In the genomic region with DNA sequence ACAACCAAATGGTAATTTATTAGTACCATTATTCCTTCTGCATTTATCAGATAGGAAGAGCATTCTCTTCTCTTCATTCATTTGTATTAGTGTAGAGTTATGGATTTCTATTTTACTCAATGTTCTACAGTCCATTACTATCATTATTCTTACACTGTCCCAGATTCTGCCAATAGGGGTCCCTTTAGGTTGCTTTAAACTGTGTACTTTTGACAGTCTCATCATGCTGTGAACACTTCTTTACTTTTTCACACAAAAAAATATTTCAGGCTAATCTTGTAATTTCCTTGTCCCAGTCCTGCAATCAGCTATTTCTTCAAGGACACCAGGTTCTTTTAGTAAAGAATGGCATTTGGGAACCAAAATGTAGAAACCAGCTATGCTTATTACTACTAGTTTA, we compare ENCODE assay signal across 30 cellular contexts.
"Had no signal": no experiment of that assay in that cellular context is flagged by ENCODE, and none has a peak within 500 bp of the region (broad histone marks: within the 10 kb centered on the region; RNA-seq: fewer than 3 reads in every experiment).

No MANE protein-coding gene starts in this region.

- H3K9ac ChIP-seq: parathyroid adenoma had no signal

- H3K4me1 ChIP-seq: gastrocnemius medialis, heart left ventricle, parathyroid adenoma, testis, tibial nerve, upper lobe of left lung, uterus had no signal

- H3K4me3 Mint-ChIP-seq: effector memory CD8-positive, alpha-beta T cell; mesothelial cell of epicardium; naive B cell; natural killer cell treated with Interleukin-12 subunit alpha and Interleukin-12 subunit beta and Interleukin-15 and Interleukin-18, amount 100 ng/mL, for 72 hours; neural crest cell; stimulated activated memory B cell treated with anti-CD40 and anti-IgM and Interleukin-4, amounts not matched to agents 10 μg/mL and 1 μg/mL and 100 μg/mL, for 72 hours had no signal

- DNase-seq: cortex of kidney; effector memory CD8-positive, alpha-beta T cell; foreskin fibroblast; gastrocnemius medialis; heart left ventricle; kidney; mesenchymal stem cell; mucosa of descending colon; naive B cell; stimulated activated CD4-positive, alpha-beta T cell treated with anti-CD3 and anti-CD28 coated beads, Interleukin-12 subunit alpha, Interleukin-12 subunit beta, amount 100 ng/mL, for 4 hours; stimulated activated CD4-positive, alpha-beta T cell treated with anti-CD3 and anti-CD28 coated beads, Interleukin-1b, Interleukin-23, amount 100 ng/mL, for 48 hours; stimulated activated CD4-positive, alpha-beta T cell treated with anti-CD3 and anti-CD28 coated beads, Interleukin-4, amount 100 ng/mL, for 24 hours; stimulated activated naive CD8-positive, alpha-beta T cell treated with anti-CD3 and anti-CD28 coated beads, Interleukin-15, Interleukin-2, amounts not matched to agents 100 U/mL and 50 U/mL, for 24 hours; substantia nigra; testis; upper lobe of left lung; uterus had no signal

- H3K9me3 ChIP-seq: gastrocnemius medialis, neutrophil, testis, uterus had no signal

- H3K27me3 Mint-ChIP-seq: effector memory CD8-positive, alpha-beta T cell; naive B cell; natural killer cell treated with Interleukin-12 subunit alpha and Interleukin-12 subunit beta and Interleukin-15 and Interleukin-18, amount 100 ng/mL, for 72 hours; progenitor cell of endocrine pancreas; stimulated activated memory B cell treated with anti-CD40 and anti-IgM and Interleukin-4, amounts not matched to agents 10 μg/mL and 1 μg/mL and 100 μg/mL, for 72 hours had no signal

- H3K27ac Mint-ChIP-seq: effector memory CD8-positive, alpha-beta T cell; mesothelial cell of epicardium; naive B cell; natural killer cell treated with Interleukin-12 subunit alpha and Interleukin-12 subunit beta and Interleukin-15 and Interleukin-18, amount 100 ng/mL, for 72 hours; progenitor cell of endocrine pancreas; stimulated activated memory B cell treated with anti-CD40 and anti-IgM and Interleukin-4, amounts not matched to agents 10 μg/mL and 1 μg/mL and 100 μg/mL, for 72 hours had no signal

- H3K4me2 ChIP-seq: hepatocyte, smooth muscle cell had no signal

- H3K27ac ChIP-seq: gastrocnemius medialis, heart left ventricle, hepatocyte, neutrophil, parathyroid adenoma, testis, tibial nerve, upper lobe of left lung, uterus had no signal

- H3K4me3 ChIP-seq: gastrocnemius medialis, heart left ventricle, hepatocyte, mucosa of descending colon, smooth muscle cell, testis, tibial nerve, upper lobe of left lung, uterus had no signal

- H3K79me2 ChIP-seq: hepatocyte, parathyroid adenoma had no signal

- FAIRE-seq: endometrium, kidney had no signal

- ATAC-seq: effector memory CD8-positive, alpha-beta T cell; gastrocnemius medialis; heart left ventricle; left lobe of liver; mucosa of descending colon; natural killer cell treated with Interleukin-12 subunit alpha and Interleukin-12 subunit beta and Interleukin-15 and Interleukin-18, amount 100 ng/mL, for 72 hours; sciatic nerve; stimulated activated memory B cell treated with anti-CD40 and anti-IgM and Interleukin-4, amounts not matched to agents 10 μg/mL and 1 μg/mL and 100 μg/mL, for 72 hours; stimulated activated naive CD8-positive, alpha-beta T cell treated with anti-CD3 and anti-CD28 coated beads, Interleukin-15, Interleukin-2, amounts not matched to agents 100 U/mL and 50 U/mL, for 24 hours had no signal

- H2AFZ ChIP-seq: hepatocyte, parathyroid adenoma had no signal

- H3K4me1 Mint-ChIP-seq: mesothelial cell of epicardium; naive B cell; neural crest cell; stimulated activated memory B cell treated with anti-CD40 and anti-IgM and Interleukin-4, amounts not matched to agents 10 μg/mL and 1 μg/mL and 100 μg/mL, for 72 hours had no signal

- H3K27me3 ChIP-seq: gastrocnemius medialis, heart left ventricle, hepatocyte, neutrophil, testis, tibial nerve, upper lobe of left lung, uterus had no signal

- H3K36me3 ChIP-seq: gastrocnemius medialis, heart left ventricle, neutrophil, upper lobe of left lung, uterus had no signal
